Comparison of ENCODE assay signal across 8 cellular contexts in the genomic region with DNA sequence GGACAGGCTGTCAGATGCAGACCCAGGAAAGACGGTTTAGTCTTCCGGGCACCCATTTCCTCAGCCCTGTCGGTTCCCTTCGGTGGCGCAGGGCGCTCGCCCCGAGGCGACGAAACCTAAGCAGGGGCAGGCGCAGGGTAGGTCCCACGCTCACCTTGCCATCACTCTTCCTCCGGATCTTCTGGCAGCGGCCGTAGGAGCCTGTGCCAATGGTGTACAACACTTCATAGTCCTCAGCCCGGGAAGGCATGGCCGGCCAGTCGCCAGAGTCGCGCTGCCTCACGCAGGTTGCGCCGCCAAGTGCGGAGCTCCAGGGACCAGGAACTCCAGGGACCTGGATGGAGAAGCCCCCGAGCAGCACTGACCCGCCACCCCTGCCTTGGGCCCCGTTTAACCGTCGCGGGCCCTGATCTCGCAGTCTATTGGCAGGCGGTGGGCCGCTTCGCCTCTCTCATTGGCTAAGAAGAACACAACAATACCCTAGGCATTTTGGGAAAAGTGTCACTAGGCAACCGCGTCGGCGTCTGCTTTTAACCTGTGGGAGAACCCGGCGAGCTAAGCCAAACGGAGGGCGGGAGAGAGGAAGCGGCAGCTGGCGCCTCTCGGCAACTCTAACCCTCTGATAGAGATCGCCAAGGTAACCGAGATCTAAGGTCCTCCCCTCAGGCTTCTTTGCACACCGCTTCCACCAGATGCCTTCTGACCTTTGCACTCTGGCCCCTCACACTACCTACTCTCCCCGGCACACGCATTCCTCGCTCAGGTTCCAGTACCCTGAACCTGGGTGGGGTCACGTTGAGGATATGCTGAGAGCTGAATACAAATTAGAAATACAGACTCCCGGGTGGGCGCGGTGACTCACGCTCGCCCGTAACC. TPM values are rescaled to one million over a fixed set of nuclear protein-coding genes. Genes with fewer than 3 reads are reported as not detected.
DNase-seq lines count a peak whose midpoint lies in the region; ATAC-seq and TF ChIP-seq lines count a peak whose summit lies in the region.

A gene (minus strand): TSS at position 392 of the 876 bp plus-strand sequence. CDS start 142 bp downstream, at position 250.

- peaks cover 5% of the 10 kb centered on the region; the same call in 1 of the 2 replicates for H3K36me3 Mint-ChIP-seq in HFFc6 (ENCODE audit: low read depth)
- peaks cover 13% of the 10 kb centered on the region for H3K36me3 Mint-ChIP-seq in activated naive CD4-positive, alpha-beta T cell treated with anti-CD3 and anti-CD28 coated beads for 36 hours (ENCODE audit: low read depth)

- H3K4me3 Mint-ChIP-seq in HFFc6: peak within 1 kb of the TSS; percentile 97
- peak within 1 kb of the TSS; percentile 86 for H3K4me3 Mint-ChIP-seq in activated naive CD4-positive, alpha-beta T cell treated with anti-CD3 and anti-CD28 coated beads for 36 hours

- peak; percentile 92 for DNase-seq in HFFc6
- peak; percentile 95 for DNase-seq in NAMALWA (ENCODE audit: low spot score)
- peak; percentile 50 for DNase-seq in SK-N-MC (ENCODE audit: low read depth, low spot score)
- peak; percentile 97 for DNase-seq in activated naive CD4-positive, alpha-beta T cell treated with anti-CD3 and anti-CD28 coated beads for 36 hours
- peak; percentile 93 for DNase-seq in glomerular visceral epithelial cell (ENCODE audit: extremely low spot score)
- peak; percentile 78 for DNase-seq in omental fat pad (ENCODE audit: low spot score)
- peak; percentile 70 for DNase-seq in thoracic aorta (ENCODE audit: low spot score)

- no peaks in the 10 kb centered on the region for H3K9me3 Mint-ChIP-seq in HFFc6
- H3K9me3 Mint-ChIP-seq in activated naive CD4-positive, alpha-beta T cell treated with anti-CD3 and anti-CD28 coated beads for 36 hours: no peaks in the 10 kb centered on the region

- H3K4me1 Mint-ChIP-seq in HFFc6 (ENCODE audit: low read depth): peaks cover 46% of the 10 kb centered on the region
- H3K4me1 Mint-ChIP-seq in activated naive CD4-positive, alpha-beta T cell treated with anti-CD3 and anti-CD28 coated beads for 36 hours (ENCODE audit: low read depth): peaks cover 7% of the 10 kb centered on the region

- no peaks in the 10 kb centered on the region for H3K27me3 ChIP-seq in thoracic aorta (replicated peaks; ENCODE audit: insufficient read depth)

- H3K4me1 ChIP-seq in thoracic aorta (ENCODE audit: control insufficient read depth in 1 of 2, low read depth in 2 of 2): peaks cover 5 to 8% of the 10 kb centered on the region in 2 donors

- ATAC-seq in omental fat pad (ENCODE audit: low FRiP score) (peak; percentile 97), thoracic aorta (ENCODE audit: insufficient number of reproducible peaks, low FRiP score, low read depth) (peak; percentile 66)

- intact Hi-C loops in activated naive CD4-positive, alpha-beta T cell treated with anti-CD3 and anti-CD28 coated beads for 36 hours (cut with micrococcal nuclease): loop anchor here (1.0 to 5.0 kb wide), 6 partner anchors 96 to 757 kb away; a partner anchor contains a TSS

- H3K27me3 Mint-ChIP-seq in HFFc6 (ENCODE audit: insufficient read depth): peaks cover 2% of the 10 kb centered on the region; the same call in 1 of the 2 replicates
- H3K27me3 Mint-ChIP-seq in activated naive CD4-positive, alpha-beta T cell treated with anti-CD3 and anti-CD28 coated beads for 36 hours (ENCODE audit: low read depth): no peaks in the 10 kb centered on the region

- H3K9ac ChIP-seq in SK-N-MC (ENCODE audit: insufficient read length): peak within 1 kb of the TSS; percentile 77

- TF ChIP-seq CTCF in HFFc6 (IDR thresholded peaks at IDR 0.05): 0 out of 2 replicates have a peak, but pooled peaks have one; percentile 3
- no peak for TF ChIP-seq CTCF in omental fat pad (IDR thresholded peaks at IDR 0.05)
- TF ChIP-seq CTCF in thoracic aorta (IDR thresholded peaks at IDR 0.05): no peak

- H3K36me3 ChIP-seq in SK-N-MC (ENCODE audit: insufficient read depth, low read length): peaks cover 16% of the 10 kb centered on the region
- H3K36me3 ChIP-seq in thoracic aorta: no peaks in the 10 kb centered on the region

- no peak within 1 kb of the TSS for H3K27ac ChIP-seq in SK-N-MC
- no peak within 1 kb of the TSS for H3K27ac ChIP-seq in thoracic aorta

- H3K9me3 ChIP-seq in SK-N-MC (ENCODE audit: low read depth, low read length) (no peaks in the 10 kb centered on the region), thoracic aorta (no peaks in the 10 kb centered on the region)

- CTCF ChIA-PET in activated naive CD4-positive, alpha-beta T cell treated with anti-CD3 and anti-CD28 coated beads for 36 hours (lab: Charles Lee): interaction anchor here (0.6 to 2.3 kb wide), 6 partner anchors 23 to 781 kb away, joined by 3 to 7 read pairs (median 3); no protein-coding TSS in a partner anchor

- peak within 1 kb of the TSS; percentile 88 for H3K27ac Mint-ChIP-seq in HFFc6
- peak within 1 kb of the TSS; percentile 76 for H3K27ac Mint-ChIP-seq in activated naive CD4-positive, alpha-beta T cell treated with anti-CD3 and anti-CD28 coated beads for 36 hours

- H3K4me3 ChIP-seq in GM08714 (ENCODE audit: low read length) (peak within 1 kb of the TSS; percentile 87), SK-N-MC (peak within 1 kb of the TSS; percentile 84), thoracic aorta (peak within 1 kb of the TSS; percentile 83)

RNA-seq across cellular contexts. Expression of the gene that starts here (rescaled TPM):
- 10 to 100 TPM; 10.2 to 28.6 (median 26.8) TPM for total RNA-seq in HFFc6 (2021; fragmentation: NEBNext Ultra II Directional; extraction: Animal tissue kit (Norgen Biotek cat#: 25700))
- 10 to 100 TPM; 60.8 to 62.3 TPM for total RNA-seq in activated naive CD4-positive, alpha-beta T cell treated with anti-CD3 and anti-CD28 coated beads for 36 hours
- total RNA-seq in omental fat pad (under 1 TPM in 2 of 4 donors, not detected in 2; 0.47 to 0.60 TPM), thoracic aorta (under 1 TPM in 1 of 2 donors, not detected in 1; 0.35 TPM)

Comparison
In these comparisons a context has a peak if more than half of its experiments do, and no peak if none do; other contexts are left out.
1. RNA of the gene that starts here (total RNA-seq): 60.8 to 62.3 TPM in activated naive CD4-positive, alpha-beta T cell treated with anti-CD3 and anti-CD28 coated beads for 36 hours and 10.2 to 28.6 TPM in HFFc6; 0.47 to 0.60 TPM in omental fat pad and 0.35 TPM in thoracic aorta; every median in the first group is over 4 times any median in the second.
2. Peak in DNase-seq and ATAC-seq in omental fat pad; RNA of the gene not detected or under 1 TPM.
3. Peak in DNase-seq, ATAC-seq and H3K4me3 ChIP-seq in thoracic aorta; RNA of the gene not detected or under 1 TPM.
4. Peak in every context shown above with its lines, with median percentiles within 50 percentile points of each other: H3K4me3 ChIP-seq and DNase-seq.